ENCODE assay signal across 16 cellular contexts in genomic region chr18:51168960-51169662, GRCh38. TPM values are rescaled to one million over a fixed set of nuclear protein-coding genes. Genes with fewer than 3 reads are reported as not detected.
DNase-seq lines count a peak whose midpoint lies in the region; ATAC-seq lines count a peak whose summit lies in the region.
"Had no signal": no experiment of that assay in that cellular context is flagged by ENCODE, and none has a peak within 500 bp of the region (broad histone marks: within the 10 kb centered on the region; RNA-seq: fewer than 3 reads in every experiment).

No MANE protein-coding gene starts in this region.

- peak overlapping the region; percentile 10 to 18 for H3K4me3 Mint-ChIP-seq in effector memory CD8-positive, alpha-beta T cell

- H3K9me3 Mint-ChIP-seq in effector memory CD8-positive, alpha-beta T cell = no peaks in the 10 kb centered on the region

- H3K27me3 Mint-ChIP-seq in effector memory CD8-positive, alpha-beta T cell = no peaks in the 10 kb centered on the region

- WGBS in HUES64 = 90% methylated on average over 6 of the region's 6 CpGs

- H3K36me3 ChIP-seq in HUES64 (ENCODE audit: insufficient read depth, low read length) = peaks cover 7% of the 10 kb centered on the region
- H3K36me3 ChIP-seq: pancreas, transverse colon had no signal

- peaks cover 38% of the 10 kb centered on the region for H3K4me1 ChIP-seq in HUES64 (ENCODE audit: insufficient read depth, low read length)
- H3K4me1 ChIP-seq: pancreas, transverse colon had no signal

- H3K9me3 ChIP-seq in HUES64 (ENCODE audit: insufficient read depth, low read depth, low read length) = no peaks in the 10 kb centered on the region
- H3K9me3 ChIP-seq: pancreas, transverse colon had no signal

- peak; percentile 63 for ATAC-seq in GM18517 (IDR thresholded peaks at IDR 0.05; ENCODE audit: unreplicated experiment)
- peak; percentile 52 for ATAC-seq in GM19455 (IDR thresholded peaks at IDR 0.05; ENCODE audit: unreplicated experiment)
- ATAC-seq in effector memory CD8-positive, alpha-beta T cell (replicated peaks) = peak; percentile 58
- ATAC-seq in HG03175 (IDR thresholded peaks at IDR 0.05; ENCODE audit: unreplicated experiment) = no peak
- ATAC-seq: pancreas had no signal

- peak overlapping the region; percentile 77 to 83 for H3K27ac Mint-ChIP-seq in effector memory CD8-positive, alpha-beta T cell

- no peak overlapping the region for H3K9ac ChIP-seq in HUES64 (ENCODE audit: low read depth, low read length)

- no peak for DNase-seq in effector memory CD8-positive, alpha-beta T cell
- DNase-seq in NCI-H510A (lab: John Stamatoyannopoulos, UW) (no peak), GM03348 (ENCODE audit: low spot score) (no peak), NCI-H69 (lab: John Stamatoyannopoulos, UW) (no peak)
- DNase-seq: IMR-90; midbrain; NCI-H1417; pancreas; RPMI8226; stimulated activated CD4-positive, alpha-beta T cell treated with anti-CD3 and anti-CD28 coated beads, Interleukin-12 subunit alpha, Interleukin-12 subunit beta, amount 100 ng/mL, for 4 hours; T-helper 9 cell; transverse colon had no signal

- H3K36me3 Mint-ChIP-seq in effector memory CD8-positive, alpha-beta T cell (ENCODE audit: insufficient read depth) = peaks cover 16% of the 10 kb centered on the region

- H3K27ac ChIP-seq in HUES64 (ENCODE audit: low read depth, low read length) = peak overlapping the region; percentile 85; the same call in 1 of the 2 replicates
- H3K27ac ChIP-seq: pancreas, transverse colon had no signal

- peaks cover 15 to 26% of the 10 kb centered on the region in 2 donors for H3K4me1 Mint-ChIP-seq in effector memory CD8-positive, alpha-beta T cell (ENCODE audit: low read depth in 2 of 2)

- no peak overlapping the region for H3K4me3 ChIP-seq in HUES64 (ENCODE audit: low read length)
- H3K4me3 ChIP-seq: pancreas, transverse colon had no signal

- H3K27me3 ChIP-seq in HUES64 (ENCODE audit: insufficient read depth, low read length) = no peaks in the 10 kb centered on the region
- H3K27me3 ChIP-seq: pancreas, transverse colon had no signal

RNA-seq across cellular contexts. Expression of gene MEX3C, which starts 28.4 kb away (rescaled TPM):
- polyA plus RNA-seq in HUES64 (2013, experiment 1 of 2) = 54.1 TPM
- 60.9 TPM for polyA plus RNA-seq in HUES64 (2013, experiment 2 of 2)
